ENCODE assay signal across 1 cellular context in the genomic region with DNA sequence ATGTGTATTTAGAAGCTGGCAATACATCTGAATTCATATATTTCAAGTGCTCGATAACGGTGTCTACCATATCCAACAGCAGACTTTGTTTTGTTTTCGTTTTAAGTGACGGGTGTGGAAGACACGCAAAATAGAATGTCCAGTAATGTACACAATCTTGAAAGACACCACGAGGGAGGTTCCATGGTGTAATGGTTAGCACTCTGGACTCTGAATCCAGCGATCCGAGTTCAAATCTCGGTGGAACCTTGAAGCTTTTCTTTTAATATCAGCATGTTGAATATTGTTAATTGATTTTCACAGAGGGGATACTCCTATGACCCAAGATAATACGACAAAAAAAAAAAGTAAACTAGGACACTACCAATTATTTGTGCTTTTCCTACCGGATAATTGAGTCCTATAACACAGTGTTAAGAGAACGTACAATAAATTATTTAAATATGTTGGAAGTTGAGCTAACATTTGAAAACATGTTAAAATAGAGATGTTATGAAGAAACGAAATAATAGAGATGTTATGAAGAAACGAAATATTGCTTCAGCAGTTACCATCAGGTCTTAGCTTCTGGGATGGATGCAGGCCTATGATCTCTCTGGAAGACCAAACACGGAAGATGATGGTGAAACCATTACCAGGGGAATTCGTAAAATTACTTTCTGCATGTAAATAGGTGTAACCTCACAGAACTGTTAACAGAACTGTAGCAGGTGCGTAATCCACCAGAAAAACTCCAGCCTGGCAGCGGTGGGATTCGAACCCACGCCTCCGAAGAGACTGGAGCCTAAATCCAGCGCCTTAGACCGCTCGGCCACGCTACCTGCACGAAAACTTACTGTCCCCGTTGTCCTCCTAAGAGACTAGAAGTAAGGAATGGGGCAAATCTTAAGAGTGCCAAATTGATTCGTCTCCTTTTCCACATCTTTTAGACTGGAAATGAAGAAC.
TF ChIP-seq lines count a peak whose summit lies in the region.

No MANE protein-coding gene starts in this region.

TF ChIP-seq in K562, 482 proteins besides CTCF, POLR2A, EP300 and RAD21 (continued from another document and continues in another):
- TF ChIP-seq, protein P1, sequence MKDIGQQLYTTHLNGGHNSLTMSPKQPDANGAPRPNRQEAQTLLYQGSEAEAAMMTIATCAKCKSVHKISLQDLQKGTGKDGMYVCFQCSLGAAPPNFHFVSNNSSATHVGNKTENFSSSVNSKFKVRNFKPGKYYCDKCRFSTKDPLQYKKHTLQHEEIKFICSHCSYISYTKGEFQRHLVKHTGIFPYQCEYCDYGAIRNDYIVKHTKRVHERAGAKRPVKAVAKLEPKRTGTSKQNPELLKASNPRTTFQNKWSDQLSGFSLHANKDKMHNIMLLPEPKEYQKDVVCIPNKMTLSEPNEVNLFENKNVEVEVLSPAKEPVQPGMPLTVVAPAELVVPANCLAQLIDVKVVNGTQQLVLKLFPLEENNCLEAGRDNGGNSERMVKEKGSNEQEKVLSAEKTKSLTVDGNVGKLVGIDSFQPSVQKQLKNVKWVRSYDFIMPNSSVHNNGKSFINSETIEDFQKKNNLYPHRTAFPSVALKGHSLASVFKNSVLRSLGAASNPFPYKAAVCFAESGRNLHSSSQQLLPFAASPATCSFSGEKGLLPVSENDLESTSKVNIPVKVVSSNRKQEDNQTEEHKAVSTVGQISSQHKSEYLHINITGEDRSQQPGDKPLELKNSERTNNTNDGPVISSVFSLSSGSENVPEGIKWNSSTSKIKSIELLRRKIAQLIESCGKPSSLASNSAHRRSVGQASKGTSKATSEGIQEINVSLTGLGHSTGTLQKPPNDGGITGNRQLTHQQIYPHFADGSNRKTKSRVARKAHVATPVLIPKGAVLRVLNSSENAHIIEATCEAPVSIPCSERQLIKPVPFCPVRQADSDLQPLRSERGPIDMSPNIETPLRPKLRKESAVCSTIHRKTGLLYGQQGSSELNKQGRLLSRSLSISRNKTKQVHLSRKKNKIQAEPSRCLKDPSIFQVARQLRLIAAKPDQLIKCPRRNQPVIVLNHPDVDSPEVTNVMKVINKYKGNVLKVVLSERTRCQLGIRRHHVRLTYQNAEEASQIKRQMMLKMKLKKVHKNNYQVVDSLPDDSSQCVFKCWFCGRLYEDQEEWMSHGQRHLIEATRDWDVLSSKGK (CRISPR knock-in tag; IDR thresholded peaks at IDR 0.05), result no peak
- TF ChIP-seq RCOR1 (IDR thresholded peaks at IDR 0.05; ENCODE audit: borderline replicate concordance in 1 of 2, low read depth in 2 of 2, low read length in 2 of 2) (peak; percentile 50 to 82; a peak in 3 of 4 replicates), MYBL2 (IDR thresholded peaks at IDR 0.05; ENCODE audit: low read depth) (no peak), MYBL2 (CRISPR knock-in tag; IDR thresholded peaks at IDR 0.05; ENCODE audit: borderline replicate concordance) (no peak), NCOA1 (IDR thresholded peaks at IDR 0.05; ENCODE audit: low read depth) (no peak), BCL6 (CRISPR knock-in tag; IDR thresholded peaks at IDR 0.05) (no peak), ZNF165 (CRISPR knock-in tag; IDR thresholded peaks at IDR 0.05; ENCODE audit: borderline replicate concordance) (no peak), ILF3 (IDR thresholded peaks at IDR 0.05; ENCODE audit: borderline replicate concordance) (no peak; the same call in 1 of the 2 replicates), HEY1 (CRISPR knock-in tag; IDR thresholded peaks at IDR 0.05; ENCODE audit: borderline replicate concordance) (no peak), FOXJ2 (tag; IDR thresholded peaks at IDR 0.05) (peak; percentile 65; the same call in 1 of the 2 replicates), MECOM (CRISPR knock-in tag; IDR thresholded peaks at IDR 0.05) (no peak), ZNF347 (CRISPR knock-in tag; IDR thresholded peaks at IDR 0.05; ENCODE audit: low read depth) (no peak), ZNF263 (CRISPR knock-in tag; IDR thresholded peaks at IDR 0.05; ENCODE audit: borderline replicate concordance) (no peak), ZKSCAN1 (IDR thresholded peaks at IDR 0.05; ENCODE audit: low read depth, low read length) (peak; percentile 58), BRF2 (IDR thresholded peaks at IDR 0.05; ENCODE audit: borderline replicate concordance, insufficient read depth, insufficient read length) (no peak), CREBBP (IDR thresholded peaks at IDR 0.05; ENCODE audit: low read depth, low read length) (no peak), ZBTB7A (IDR thresholded peaks at IDR 0.05; ENCODE audit: borderline replicate concordance, control insufficient read depth, low read depth, low read length) (no peak), CREB3L1 (IDR thresholded peaks at IDR 0.05; ENCODE audit: borderline replicate concordance, low read depth) (no peak; the same call in 1 of the 2 replicates), TRIM25 (IDR thresholded peaks at IDR 0.05; ENCODE audit: borderline replicate concordance) (no peak), ZNF551 (CRISPR knock-in tag; IDR thresholded peaks at IDR 0.05) (no peak), WHSC1 (IDR thresholded peaks at IDR 0.05; ENCODE audit: low read length) (no peak), TEAD4 (IDR thresholded peaks at IDR 0.05; ENCODE audit: low read length) (peak; percentile 80), TEAD4 (CRISPR knock-in tag; IDR thresholded peaks at IDR 0.05; ENCODE audit: borderline replicate concordance) (no peak), HMG20B (CRISPR knock-in tag; IDR thresholded peaks at IDR 0.05) (no peak), MBD2 (IDR thresholded peaks at IDR 0.05; ENCODE audit: borderline replicate concordance, low read depth) (no peak), ZNF184 (CRISPR knock-in tag; IDR thresholded peaks at IDR 0.05) (no peak), NFATC3 (IDR thresholded peaks at IDR 0.05) (no peak; the same call in 1 of the 2 replicates), SP1 (CRISPR knock-in tag; IDR thresholded peaks at IDR 0.05) (no peak; the same call in 1 of the 2 replicates), CBFA2T3 (IDR thresholded peaks at IDR 0.05) (no peak), PKNOX1 (IDR thresholded peaks at IDR 0.05) (peak; percentile 59; the same call in 1 of the 2 replicates), HLTF (IDR thresholded peaks at IDR 0.05) (no peak), NFYB (IDR thresholded peaks at IDR 0.05; ENCODE audit: extremely low read depth, insufficient read length) (no peak), BCOR (IDR thresholded peaks at IDR 0.05) (no peak), HDAC6 (IDR thresholded peaks at IDR 0.05; ENCODE audit: low read depth, low read length) (no peak), HDAC2 (IDR thresholded peaks at IDR 0.05) (no peak; the same call in 1 of the 2 replicates), GATAD2B (IDR thresholded peaks at IDR 0.05; ENCODE audit: borderline replicate concordance) (peak; percentile 67), RUNX1 (IDR thresholded peaks at IDR 0.05; ENCODE audit: low read depth) (no peak)
- TF ChIP-seq, protein P2, sequence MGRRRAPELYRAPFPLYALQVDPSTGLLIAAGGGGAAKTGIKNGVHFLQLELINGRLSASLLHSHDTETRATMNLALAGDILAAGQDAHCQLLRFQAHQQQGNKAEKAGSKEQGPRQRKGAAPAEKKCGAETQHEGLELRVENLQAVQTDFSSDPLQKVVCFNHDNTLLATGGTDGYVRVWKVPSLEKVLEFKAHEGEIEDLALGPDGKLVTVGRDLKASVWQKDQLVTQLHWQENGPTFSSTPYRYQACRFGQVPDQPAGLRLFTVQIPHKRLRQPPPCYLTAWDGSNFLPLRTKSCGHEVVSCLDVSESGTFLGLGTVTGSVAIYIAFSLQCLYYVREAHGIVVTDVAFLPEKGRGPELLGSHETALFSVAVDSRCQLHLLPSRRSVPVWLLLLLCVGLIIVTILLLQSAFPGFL (CRISPR knock-in tag; IDR thresholded peaks at IDR 0.05), result no peak
- TF ChIP-seq, protein P3, sequence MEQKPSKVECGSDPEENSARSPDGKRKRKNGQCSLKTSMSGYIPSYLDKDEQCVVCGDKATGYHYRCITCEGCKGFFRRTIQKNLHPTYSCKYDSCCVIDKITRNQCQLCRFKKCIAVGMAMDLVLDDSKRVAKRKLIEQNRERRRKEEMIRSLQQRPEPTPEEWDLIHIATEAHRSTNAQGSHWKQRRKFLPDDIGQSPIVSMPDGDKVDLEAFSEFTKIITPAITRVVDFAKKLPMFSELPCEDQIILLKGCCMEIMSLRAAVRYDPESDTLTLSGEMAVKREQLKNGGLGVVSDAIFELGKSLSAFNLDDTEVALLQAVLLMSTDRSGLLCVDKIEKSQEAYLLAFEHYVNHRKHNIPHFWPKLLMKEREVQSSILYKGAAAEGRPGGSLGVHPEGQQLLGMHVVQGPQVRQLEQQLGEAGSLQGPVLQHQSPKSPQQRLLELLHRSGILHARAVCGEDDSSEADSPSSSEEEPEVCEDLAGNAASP (IDR thresholded peaks at IDR 0.05), result no peak
- TF ChIP-seq, protein P4, sequence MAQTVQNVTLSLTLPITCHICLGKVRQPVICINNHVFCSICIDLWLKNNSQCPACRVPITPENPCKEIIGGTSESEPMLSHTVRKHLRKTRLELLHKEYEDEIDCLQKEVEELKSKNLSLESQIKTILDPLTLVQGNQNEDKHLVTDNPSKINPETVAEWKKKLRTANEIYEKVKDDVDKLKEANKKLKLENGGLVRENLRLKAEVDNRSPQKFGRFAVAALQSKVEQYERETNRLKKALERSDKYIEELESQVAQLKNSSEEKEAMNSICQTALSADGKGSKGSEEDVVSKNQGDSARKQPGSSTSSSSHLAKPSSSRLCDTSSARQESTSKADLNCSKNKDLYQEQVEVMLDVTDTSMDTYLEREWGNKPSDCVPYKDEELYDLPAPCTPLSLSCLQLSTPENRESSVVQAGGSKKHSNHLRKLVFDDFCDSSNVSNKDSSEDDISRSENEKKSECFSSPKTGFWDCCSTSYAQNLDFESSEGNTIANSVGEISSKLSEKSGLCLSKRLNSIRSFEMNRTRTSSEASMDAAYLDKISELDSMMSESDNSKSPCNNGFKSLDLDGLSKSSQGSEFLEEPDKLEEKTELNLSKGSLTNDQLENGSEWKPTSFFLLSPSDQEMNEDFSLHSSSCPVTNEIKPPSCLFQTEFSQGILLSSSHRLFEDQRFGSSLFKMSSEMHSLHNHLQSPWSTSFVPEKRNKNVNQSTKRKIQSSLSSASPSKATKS (CRISPR knock-in tag; IDR thresholded peaks at IDR 0.05), result no peak
- TF ChIP-seq, protein P5, sequence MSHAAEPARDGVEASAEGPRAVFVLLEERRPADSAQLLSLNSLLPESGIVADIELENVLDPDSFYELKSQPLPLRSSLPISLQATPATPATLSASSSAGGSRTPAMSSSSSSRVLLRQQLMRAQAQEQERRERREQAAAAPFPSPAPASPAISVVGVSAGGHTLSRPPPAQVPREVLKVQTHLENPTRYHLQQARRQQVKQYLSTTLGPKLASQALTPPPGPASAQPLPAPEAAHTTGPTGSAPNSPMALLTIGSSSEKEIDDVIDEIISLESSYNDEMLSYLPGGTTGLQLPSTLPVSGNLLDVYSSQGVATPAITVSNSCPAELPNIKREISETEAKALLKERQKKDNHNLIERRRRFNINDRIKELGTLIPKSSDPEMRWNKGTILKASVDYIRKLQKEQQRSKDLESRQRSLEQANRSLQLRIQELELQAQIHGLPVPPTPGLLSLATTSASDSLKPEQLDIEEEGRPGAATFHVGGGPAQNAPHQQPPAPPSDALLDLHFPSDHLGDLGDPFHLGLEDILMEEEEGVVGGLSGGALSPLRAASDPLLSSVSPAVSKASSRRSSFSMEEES (CRISPR knock-in tag; IDR thresholded peaks at IDR 0.05), result no peak
